1 cellular context compared by ENCODE assay signal in the genomic region with DNA sequence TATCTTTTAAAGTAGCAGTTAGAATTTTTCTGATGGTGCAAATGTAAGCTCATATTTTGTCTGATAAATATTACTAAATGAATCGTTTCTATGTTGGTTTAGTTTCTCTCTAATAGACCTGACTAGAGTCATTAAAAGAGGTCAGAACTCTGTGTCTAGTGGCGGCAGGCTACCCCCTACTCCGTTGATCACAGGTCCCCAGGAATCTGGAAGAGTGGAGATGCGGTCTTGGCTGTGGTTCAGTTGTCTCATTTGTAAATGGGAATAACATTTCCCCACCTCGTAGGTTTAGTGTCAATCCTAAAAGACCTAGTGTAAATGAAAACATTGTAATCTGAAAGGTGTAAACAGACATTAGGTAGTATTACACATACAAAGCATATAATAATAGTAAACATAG.
TF ChIP-seq lines count a peak whose summit lies in the region.

No MANE protein-coding gene starts in this region.

TF ChIP-seq in A549, 52 proteins besides CTCF, POLR2A, EP300 and RAD21 (continued from another document):
- TF ChIP-seq REST (IDR thresholded peaks at IDR 0.05) (no peak), EHMT2 (IDR thresholded peaks at IDR 0.05; ENCODE audit: low read depth) (no peak), ZSCAN20 (CRISPR knock-in tag; IDR thresholded peaks at IDR 0.05) (no peak)
